In the genomic region with DNA sequence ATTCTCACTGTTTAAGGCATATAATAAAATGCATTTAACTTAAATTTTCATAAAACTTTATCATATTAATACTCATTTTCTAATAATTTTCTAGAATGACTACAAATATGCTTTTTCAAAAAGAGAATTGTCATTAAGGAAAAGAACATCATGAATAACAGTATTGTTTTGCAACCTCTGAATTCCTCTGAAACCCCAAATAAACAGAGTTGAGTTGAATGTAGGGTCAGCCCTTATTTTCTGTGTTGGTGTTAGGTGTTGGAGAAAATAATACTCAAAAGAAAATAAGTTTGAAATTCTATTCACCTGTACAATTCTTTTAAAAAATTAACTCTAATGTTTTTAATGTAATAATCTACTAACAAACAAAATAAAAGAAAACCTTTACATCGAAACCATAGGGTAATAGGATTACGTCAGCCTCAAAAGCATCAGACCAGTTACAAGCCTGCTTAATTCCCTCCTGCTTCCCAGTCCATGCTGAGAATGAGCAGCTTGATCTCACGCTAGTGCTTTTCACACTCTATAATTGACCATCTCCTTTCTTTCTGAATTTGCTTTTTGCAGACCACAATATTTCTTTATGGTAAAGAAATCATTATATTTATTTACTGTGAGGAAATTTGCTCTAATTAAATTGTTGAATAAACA, we compare ENCODE assay signal across 23 cellular contexts.
DNase-seq lines count a peak whose midpoint lies in the region; ATAC-seq and TF ChIP-seq lines count a peak whose summit lies in the region.
"Had no signal": no experiment of that assay in that cellular context is flagged by ENCODE, and none has a peak within 500 bp of the region (broad histone marks: within the 10 kb centered on the region; RNA-seq: fewer than 3 reads in every experiment).

No MANE protein-coding gene starts in this region.

- H3K79me2 ChIP-seq in Karpas-422 (ENCODE audit: low read length) = no peaks in the 10 kb centered on the region

- peak; percentile 24 to 73 for DNase-seq in NCI-H2081 (lab: John Stamatoyannopoulos, UW)
- DNase-seq in NCI-H2081 treated with DMSO at 0.1 percent for 48 hours (lab: John Stamatoyannopoulos, UW) = no peak
- DNase-seq in NCI-H82 treated with DMSO at 0.1 percent for 48 hours (lab: John Stamatoyannopoulos, UW; ENCODE audit: unreplicated experiment) = peak; percentile 88
- DNase-seq in glutamatergic neuron = no peak
- DNase-seq in stimulated activated naive CD8-positive, alpha-beta T cell treated with anti-CD3 and anti-CD28 coated beads, Interleukin-15, Interleukin-2, amounts not matched to agents 100 U/mL and 50 U/mL, for 24 hours = no peak
- DNase-seq in Karpas-422 = no peak
- DNase-seq in SK-N-DZ (ENCODE audit: low spot score) = no peak
- DNase-seq in natural killer cell treated with Interleukin-12 subunit alpha and Interleukin-12 subunit beta and Interleukin-15 and Interleukin-18, amount 100 ng/mL, for 72 hours (ENCODE audit: low spot score) = no peak
- DNase-seq: activated naive CD8-positive, alpha-beta T cell treated with anti-CD3 and anti-CD28 coated beads for 36 hours; brain microvascular endothelial cell; cortex of kidney; GDM1; H7; lower lobe of right lung; NCI-H1436 treated with DMSO at 0.1 percent for 48 hours; ovary; right lobe of liver had no signal

- no peaks in the 10 kb centered on the region for H3K36me3 ChIP-seq in Karpas-422 (ENCODE audit: insufficient read depth, low read length)
- H3K36me3 ChIP-seq: brain microvascular endothelial cell, lower lobe of right lung, ovary, right lobe of liver had no signal

- no peak overlapping the region for H2AFZ ChIP-seq in Karpas-422 (ENCODE audit: low read length)

- H3K4me3 Mint-ChIP-seq in glutamatergic neuron (ENCODE audit: unreplicated experiment) = no peak overlapping the region
- no peak overlapping the region for H3K4me3 Mint-ChIP-seq in natural killer cell treated with Interleukin-12 subunit alpha and Interleukin-12 subunit beta and Interleukin-15 and Interleukin-18, amount 100 ng/mL, for 72 hours
- H3K4me3 Mint-ChIP-seq: activated naive CD8-positive, alpha-beta T cell treated with anti-CD3 and anti-CD28 coated beads for 36 hours; activated T-helper 1 cell treated with anti-CD3 and anti-CD28 coated beads, Interleukin-12 subunit alpha, Interleukin-12 subunit beta, Interleukin-2, Interleukin-4 antibody, amounts not matched to agents 30 ng/mL and 10 ng/mL and 1 ng/mL, durations not matched to agents 14 hours and 24 hours and 36 hours; stimulated activated naive CD8-positive, alpha-beta T cell treated with anti-CD3 and anti-CD28 coated beads, Interleukin-15, Interleukin-2, amounts not matched to agents 100 ng/mL and 50 ng/mL, for 24 hours; type B pancreatic cell had no signal

- no peaks in the 10 kb centered on the region for H3K27me3 Mint-ChIP-seq in glutamatergic neuron (ENCODE audit: unreplicated experiment)
- no peaks in the 10 kb centered on the region for H3K27me3 Mint-ChIP-seq in natural killer cell treated with Interleukin-12 subunit alpha and Interleukin-12 subunit beta and Interleukin-15 and Interleukin-18, amount 100 ng/mL, for 72 hours
- H3K27me3 Mint-ChIP-seq: activated naive CD8-positive, alpha-beta T cell treated with anti-CD3 and anti-CD28 coated beads for 36 hours; stimulated activated naive CD8-positive, alpha-beta T cell treated with anti-CD3 and anti-CD28 coated beads, Interleukin-15, Interleukin-2, amounts not matched to agents 100 ng/mL and 50 ng/mL, for 24 hours; type B pancreatic cell had no signal

- no peaks in the 10 kb centered on the region for H4K20me1 ChIP-seq in Karpas-422 (ENCODE audit: insufficient read depth, low read depth, low read length)

- no peak overlapping the region for H3K9ac ChIP-seq in Karpas-422 (ENCODE audit: low read length)

- no peak overlapping the region for H3K4me2 ChIP-seq in Karpas-422 (ENCODE audit: low read depth, low read length, poor library complexity, severe bottlenecking)

- H3K4me1 ChIP-seq in Karpas-422 (ENCODE audit: low read length) = no peaks in the 10 kb centered on the region
- H3K4me1 ChIP-seq: lower lobe of right lung, right lobe of liver had no signal

- no peaks in the 10 kb centered on the region for H3K9me3 ChIP-seq in Karpas-422 (ENCODE audit: low read length)
- H3K9me3 ChIP-seq: lower lobe of right lung, ovary, right lobe of liver had no signal

- no peak overlapping the region for H3K27ac ChIP-seq in Karpas-422 (ENCODE audit: low read length)
- H3K27ac ChIP-seq: brain microvascular endothelial cell, lower lobe of right lung, ovary, right lobe of liver, SK-N-MC had no signal

- no peaks in the 10 kb centered on the region for H3K9me2 ChIP-seq in Karpas-422 (replicated peaks; ENCODE audit: insufficient read depth, low read length)

- no peak overlapping the region for H3K4me3 ChIP-seq in Karpas-422 (ENCODE audit: low read length)
- H3K4me3 ChIP-seq: lower lobe of right lung, ovary, right lobe of liver, SK-N-MC had no signal

- peaks cover 29% of the 10 kb centered on the region for H3K4me1 Mint-ChIP-seq in glutamatergic neuron (ENCODE audit: low read depth, unreplicated experiment)
- H3K4me1 Mint-ChIP-seq in natural killer cell treated with Interleukin-12 subunit alpha and Interleukin-12 subunit beta and Interleukin-15 and Interleukin-18, amount 100 ng/mL, for 72 hours (ENCODE audit: low read depth in 2 of 2) = peaks cover 0 to 3% of the 10 kb centered on the region in 2 donors
- H3K4me1 Mint-ChIP-seq: activated naive CD8-positive, alpha-beta T cell treated with anti-CD3 and anti-CD28 coated beads for 36 hours had no signal

- ATAC-seq in stimulated activated naive CD8-positive, alpha-beta T cell treated with anti-CD3 and anti-CD28 coated beads, Interleukin-15, Interleukin-2, amounts not matched to agents 100 U/mL and 50 U/mL, for 24 hours = no peak
- no peak for ATAC-seq in natural killer cell treated with Interleukin-12 subunit alpha and Interleukin-12 subunit beta and Interleukin-15 and Interleukin-18, amount 100 ng/mL, for 72 hours
- ATAC-seq: activated CD4-positive, CD25-positive, alpha-beta regulatory T cell treated with anti-CD3 and anti-CD28 coated beads, Interleukin-2, amount 50 U/mL, for 24 hours; lower lobe of right lung; Panc1; right lobe of liver had no signal

- H3K27ac Mint-ChIP-seq in glutamatergic neuron (ENCODE audit: unreplicated experiment) = peak overlapping the region; percentile 50
- H3K27ac Mint-ChIP-seq in natural killer cell treated with Interleukin-12 subunit alpha and Interleukin-12 subunit beta and Interleukin-15 and Interleukin-18, amount 100 ng/mL, for 72 hours = no peak overlapping the region
- H3K27ac Mint-ChIP-seq: activated naive CD8-positive, alpha-beta T cell treated with anti-CD3 and anti-CD28 coated beads for 36 hours; activated T-helper 1 cell treated with anti-CD3 and anti-CD28 coated beads, Interleukin-12 subunit alpha, Interleukin-12 subunit beta, Interleukin-2, Interleukin-4 antibody, amounts not matched to agents 30 ng/mL and 10 ng/mL and 1 ng/mL, durations not matched to agents 14 hours and 24 hours and 36 hours; stimulated activated naive CD8-positive, alpha-beta T cell treated with anti-CD3 and anti-CD28 coated beads, Interleukin-15, Interleukin-2, amounts not matched to agents 100 ng/mL and 50 ng/mL, for 24 hours; type B pancreatic cell had no signal

- no peaks in the 10 kb centered on the region for H3K36me3 Mint-ChIP-seq in glutamatergic neuron (ENCODE audit: unreplicated experiment)
- no peaks in the 10 kb centered on the region for H3K36me3 Mint-ChIP-seq in natural killer cell treated with Interleukin-12 subunit alpha and Interleukin-12 subunit beta and Interleukin-15 and Interleukin-18, amount 100 ng/mL, for 72 hours
- H3K36me3 Mint-ChIP-seq: activated naive CD8-positive, alpha-beta T cell treated with anti-CD3 and anti-CD28 coated beads for 36 hours; type B pancreatic cell had no signal

- no peaks in the 10 kb centered on the region for H3K27me3 ChIP-seq in Karpas-422 (ENCODE audit: low read length)
- H3K27me3 ChIP-seq: brain microvascular endothelial cell, ovary, right lobe of liver had no signal

- TF ChIP-seq CTCF in glutamatergic neuron (IDR thresholded peaks at IDR 0.05; ENCODE audit: partially characterized antibody, unreplicated experiment) = no peak

- H3K9me3 Mint-ChIP-seq in glutamatergic neuron (ENCODE audit: unreplicated experiment) = peaks cover 4% of the 10 kb centered on the region
- H3K9me3 Mint-ChIP-seq in natural killer cell treated with Interleukin-12 subunit alpha and Interleukin-12 subunit beta and Interleukin-15 and Interleukin-18, amount 100 ng/mL, for 72 hours = peaks cover 3% of the 10 kb centered on the region
- H3K9me3 Mint-ChIP-seq: activated naive CD8-positive, alpha-beta T cell treated with anti-CD3 and anti-CD28 coated beads for 36 hours; activated T-helper 1 cell treated with anti-CD3 and anti-CD28 coated beads, Interleukin-12 subunit alpha, Interleukin-12 subunit beta, Interleukin-2, Interleukin-4 antibody, amounts not matched to agents 30 ng/mL and 10 ng/mL and 1 ng/mL, durations not matched to agents 14 hours and 24 hours and 36 hours; stimulated activated naive CD8-positive, alpha-beta T cell treated with anti-CD3 and anti-CD28 coated beads, Interleukin-15, Interleukin-2, amounts not matched to agents 100 ng/mL and 50 ng/mL, for 24 hours; type B pancreatic cell had no signal

Comparison
In these comparisons a context has a peak if more than half of its experiments do, and no peak if none do; other contexts are left out.
1. DNase-seq: peak in NCI-H2081 (2 of 2) and NCI-H82 treated with DMSO at 0.1 percent for 48 hours (single experiment); none in NCI-H2081 treated with DMSO at 0.1 percent for 48 hours (single experiment), glutamatergic neuron (single experiment), stimulated activated naive CD8-positive, alpha-beta T cell treated with anti-CD3 and anti-CD28 coated beads, Interleukin-15, Interleukin-2, amounts not matched to agents 100 U/mL and 50 U/mL, for 24 hours (single experiment), Karpas-422 (single experiment), SK-N-DZ (single experiment) and natural killer cell treated with Interleukin-12 subunit alpha and Interleukin-12 subunit beta and Interleukin-15 and Interleukin-18, amount 100 ng/mL, for 72 hours (single experiment).